In the genomic region with DNA sequence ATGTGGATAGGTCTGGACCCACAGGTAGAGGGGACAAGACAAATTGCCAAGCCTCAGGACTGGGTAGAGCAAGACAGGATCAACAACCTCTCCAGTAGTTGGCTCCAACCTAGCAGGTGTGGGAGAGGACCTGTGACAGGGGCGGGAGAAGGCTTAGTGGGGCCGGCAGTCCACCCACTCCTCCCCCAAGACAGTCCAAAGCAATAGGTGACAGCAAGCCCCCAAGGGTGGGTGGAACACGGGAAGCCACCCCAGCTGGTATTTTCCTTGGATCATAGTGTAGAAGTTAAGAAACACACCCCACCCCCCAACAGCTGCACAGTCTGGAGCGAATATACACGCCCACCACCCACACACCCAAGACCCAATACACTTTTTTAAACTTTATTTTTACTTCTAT, we compare ENCODE assay signal across 26 cellular contexts. TPM values are rescaled to one million over a fixed set of nuclear protein-coding genes. Genes with fewer than 3 reads are reported as not detected.
"Had no signal": no experiment of that assay in that cellular context is flagged by ENCODE, and none has a peak within 500 bp of the region (broad histone marks: within the 10 kb centered on the region; RNA-seq: fewer than 3 reads in every experiment).

No MANE protein-coding gene starts in this region.

- H3K27me3 Mint-ChIP-seq: natural killer cell treated with Interleukin-12 subunit alpha and Interleukin-12 subunit beta and Interleukin-15 and Interleukin-18, amount 100 ng/mL, for 72 hours; progenitor cell of endocrine pancreas; stimulated activated naive CD8-positive, alpha-beta T cell treated with anti-CD3 and anti-CD28 coated beads, Interleukin-15, Interleukin-2, amounts not matched to agents 100 ng/mL and 50 ng/mL, for 24 hours; type B pancreatic cell had no signal

- H3K4me3 ChIP-seq: left ventricle myocardium inferior, lung, mucosa of descending colon, ovary, right atrium auricular region, right lobe of liver, skin epidermis, suprapubic skin, thoracic aorta, tibial artery, uterus had no signal

- ATAC-seq: mucosa of descending colon; naive thymus-derived CD4-positive, alpha-beta T cell; natural killer cell treated with Interleukin-12 subunit alpha and Interleukin-12 subunit beta and Interleukin-15 and Interleukin-18, amount 100 ng/mL, for 72 hours; right lobe of liver had no signal

- DNase-seq: hypothalamus; immature natural killer cell; kidney; left ventricle myocardium inferior; midbrain; mucosa of descending colon; naive thymus-derived CD4-positive, alpha-beta T cell; ovary; right lobe of liver; stimulated activated CD4-positive, alpha-beta T cell treated with anti-CD3 and anti-CD28 coated beads, Interleukin-12 subunit alpha, Interleukin-12 subunit beta, amount 100 ng/mL, for 4 hours; stimulated activated CD4-positive, alpha-beta T cell treated with anti-CD3 and anti-CD28 coated beads, Interleukin-15, amount 100 ng/mL, for 24 hours; stimulated activated CD4-positive, alpha-beta T cell treated with anti-CD3 and anti-CD28 coated beads, Interleukin-2, amount 100 ng/mL, for 24 hours; stimulated activated CD4-positive, alpha-beta T cell treated with anti-CD3 and anti-CD28 coated beads, Interleukin-4, amount 100 ng/mL, for 1 hour; stimulated activated naive CD4-positive, alpha-beta T cell; tibial artery; uterus had no signal

- H3K27me3 ChIP-seq: ovary, right atrium auricular region, right lobe of liver, suprapubic skin, tibial artery, uterus had no signal

- H3K27ac Mint-ChIP-seq: natural killer cell treated with Interleukin-12 subunit alpha and Interleukin-12 subunit beta and Interleukin-15 and Interleukin-18, amount 100 ng/mL, for 72 hours; progenitor cell of endocrine pancreas; stimulated activated naive CD8-positive, alpha-beta T cell treated with anti-CD3 and anti-CD28 coated beads, Interleukin-15, Interleukin-2, amounts not matched to agents 100 ng/mL and 50 ng/mL, for 24 hours; type B pancreatic cell had no signal

- H3K4me3 Mint-ChIP-seq: immature natural killer cell; naive thymus-derived CD4-positive, alpha-beta T cell; natural killer cell treated with Interleukin-12 subunit alpha and Interleukin-12 subunit beta and Interleukin-15 and Interleukin-18, amount 100 ng/mL, for 72 hours; stimulated activated naive CD8-positive, alpha-beta T cell treated with anti-CD3 and anti-CD28 coated beads, Interleukin-15, Interleukin-2, amounts not matched to agents 100 ng/mL and 50 ng/mL, for 24 hours; type B pancreatic cell had no signal

- H3K27ac ChIP-seq: left ventricle myocardium inferior, ovary, right atrium auricular region, right lobe of liver, skin epidermis, suprapubic skin, thoracic aorta, tibial artery, uterus had no signal

- H3K9me3 Mint-ChIP-seq: natural killer cell treated with Interleukin-12 subunit alpha and Interleukin-12 subunit beta and Interleukin-15 and Interleukin-18, amount 100 ng/mL, for 72 hours; stimulated activated naive CD8-positive, alpha-beta T cell treated with anti-CD3 and anti-CD28 coated beads, Interleukin-15, Interleukin-2, amounts not matched to agents 100 ng/mL and 50 ng/mL, for 24 hours; type B pancreatic cell had no signal

- H3K36me3 ChIP-seq: left ventricle myocardium inferior, ovary, right atrium auricular region, right lobe of liver, suprapubic skin, thoracic aorta, tibial artery, uterus had no signal

- H3K36me3 Mint-ChIP-seq: immature natural killer cell; natural killer cell treated with Interleukin-12 subunit alpha and Interleukin-12 subunit beta and Interleukin-15 and Interleukin-18, amount 100 ng/mL, for 72 hours; type B pancreatic cell had no signal

- H3K9me3 ChIP-seq: left ventricle myocardium inferior, mucosa of descending colon, ovary, right atrium auricular region, right lobe of liver, suprapubic skin, thoracic aorta, tibial artery, uterus had no signal

- FAIRE-seq: islet of Langerhans, kidney had no signal

RNA-seq across cellular contexts. Expression of a gene that starts 18.8 kb away (rescaled TPM):
- polyA plus RNA-seq: immature natural killer cell had no signal

RNA-seq across cellular contexts. Expression of a gene that starts 44.3 kb away (rescaled TPM):
- polyA plus RNA-seq: immature natural killer cell had no signal
